Comparison of ENCODE assay signal across 8 cellular contexts in the genomic region with DNA sequence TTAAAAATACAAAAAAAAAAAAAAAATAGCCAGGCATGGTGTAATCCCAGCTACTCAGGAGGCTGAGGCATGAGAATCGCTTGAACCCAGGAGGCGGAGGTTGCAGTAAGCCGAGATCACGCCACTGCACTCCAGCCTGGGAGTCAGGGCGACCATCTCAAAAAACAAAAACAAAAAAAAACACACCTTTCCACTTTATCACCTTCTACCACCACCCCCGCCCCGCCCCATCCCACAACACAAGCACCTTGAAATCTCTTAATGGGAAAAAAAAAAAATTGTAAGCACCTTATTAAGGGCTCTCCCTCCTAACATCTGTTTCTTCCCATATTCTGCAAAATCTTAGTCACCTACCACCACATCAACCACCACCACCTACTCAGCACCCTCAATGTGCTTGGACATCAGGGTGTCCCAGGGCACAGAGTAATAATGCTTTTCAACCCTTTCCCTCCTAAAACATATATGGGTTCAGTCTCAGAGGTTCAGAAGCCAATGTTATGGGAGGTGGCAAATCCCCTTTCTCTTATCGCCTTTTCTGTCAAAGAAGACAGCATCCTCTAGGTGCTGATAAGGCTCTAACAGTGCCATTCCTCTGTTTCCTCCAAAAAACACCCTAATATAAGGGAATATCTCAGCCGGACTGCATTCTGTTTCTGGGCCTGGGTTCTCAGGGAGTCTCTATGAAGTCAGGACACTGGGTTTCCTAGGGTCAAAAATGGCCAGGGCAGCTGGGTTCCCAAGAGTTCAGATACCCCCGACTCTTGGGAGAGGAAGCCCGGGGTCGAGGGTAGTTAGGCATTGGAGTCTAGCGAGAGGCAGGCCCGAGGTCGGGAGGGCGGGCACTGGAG. TPM values are rescaled to one million over a fixed set of nuclear protein-coding genes. Genes with fewer than 3 reads are reported as not detected.
A peak's percentile ranks its signal among the peaks of the same experiment; 100 is the strongest.
DNase-seq lines count a peak whose midpoint lies in the region; ATAC-seq, FAIRE-seq and TF ChIP-seq lines count a peak whose summit lies in the region.

No MANE protein-coding gene starts in this region.

- in situ Hi-C loops in KBM-7 (cut with MboI; ENCODE audit: low pct_unique_long_range_greater_than_20kb, low sequenced_read_pairs), result no loop called here

- intact Hi-C loops in natural killer cell (cut with micrococcal nuclease), result no loop called here

- H3K4me3 Mint-ChIP-seq in IgD-negative memory B cell (peak overlapping the region; percentile 91 to 99 (median 96)), chondrocyte (ENCODE audit: unreplicated experiment) (peak overlapping the region; percentile 87), natural killer cell (peak overlapping the region; percentile 99)

- H3K27ac Mint-ChIP-seq in IgD-negative memory B cell (peak overlapping the region; percentile 92 to 100 (median 98)), chondrocyte (ENCODE audit: unreplicated experiment) (peak overlapping the region; percentile 92), natural killer cell (peak overlapping the region; percentile 98 to 99)

- ATAC-seq in GM19035 (IDR thresholded peaks at IDR 0.05; ENCODE audit: unreplicated experiment) (peak; percentile 35), natural killer cell (peak in 2 of 3 donors; percentile 2 to 6)

- H3K4me1 Mint-ChIP-seq in IgD-negative memory B cell (peaks cover 11 to 12% (median 11%) of the 10 kb centered on the region in 3 donors), chondrocyte (ENCODE audit: low read depth) (peaks cover 16% of the 10 kb centered on the region), natural killer cell (peaks cover 15 to 17% of the 10 kb centered on the region in 2 donors)

- DNase-seq in chondrocyte (ENCODE audit: low spot score), result no peak
- DNase-seq in natural killer cell, result no peak
- no peak for DNase-seq in KBM-7
- DNase-seq in GM12891 (ENCODE audit: insufficient read length, low spot score), result no peak
- no peak for DNase-seq in NCI-H82 (lab: John Stamatoyannopoulos, UW)
- DNase-seq in COLO668 (lab: John Stamatoyannopoulos, UW; ENCODE audit: unreplicated experiment), result no peak

- H3K9me3 Mint-ChIP-seq in IgD-negative memory B cell (no peaks in the 10 kb centered on the region), chondrocyte (ENCODE audit: low read depth) (no peaks in the 10 kb centered on the region), natural killer cell (no peaks in the 10 kb centered on the region)

- H3K27me3 Mint-ChIP-seq in IgD-negative memory B cell (no peaks in the 10 kb centered on the region), chondrocyte (ENCODE audit: low read depth) (no peaks in the 10 kb centered on the region), natural killer cell (ENCODE audit: low read depth in 2 of 2) (peaks cover 0 to 3% of the 10 kb centered on the region in 2 donors)

- no peaks in the 10 kb centered on the region for H3K36me3 Mint-ChIP-seq in IgD-negative memory B cell
- H3K36me3 Mint-ChIP-seq in chondrocyte (ENCODE audit: low read depth), result peaks cover 3% of the 10 kb centered on the region
- H3K36me3 Mint-ChIP-seq in natural killer cell, result no peaks in the 10 kb centered on the region

- FAIRE-seq in GM12891 (lab: Jason Lieb, UNC), result no peak

- no peak for TF ChIP-seq POLR2A in GM12891 (IDR thresholded peaks at IDR 0.05; ENCODE audit: low read depth, low read length)

- TF ChIP-seq CTCF in chondrocyte (IDR thresholded peaks at IDR 0.05) (no peak), natural killer cell (IDR thresholded peaks at IDR 0.05) (no peak)

TF ChIP-seq in GM12891, 5 proteins besides CTCF, POLR2A, EP300 and RAD21:
- TF ChIP-seq TAF1 (IDR thresholded peaks at IDR 0.05; ENCODE audit: low read depth, low read length) (no peak), POU2F2 (IDR thresholded peaks at IDR 0.05; ENCODE audit: low read depth, low read length) (no peak), SPI1 (IDR thresholded peaks at IDR 0.05; ENCODE audit: low read depth, low read length) (no peak), POLR2AphosphoS5 (IDR thresholded peaks at IDR 0.05; ENCODE audit: low read depth, low read length) (no peak), PAX5 (IDR thresholded peaks at IDR 0.05; ENCODE audit: insufficient read depth, low read length, severe bottlenecking) (no peak)
TF ChIP-seq in GM12891: peak in this region for 0.

RNA-seq across cellular contexts. Expression of a gene that starts 0.7 kb away (rescaled TPM):
- polyA plus RNA-seq in IgD-negative memory B cell, result 30.9 TPM
- 17.0 to 18.1 TPM (median 17.2 TPM) in 3 replicates for total RNA-seq in chondrocyte
- 10 to 100 TPM; 13.9 to 20.3 (median 14.6) TPM for total RNA-seq in natural killer cell
- 11.7 TPM for polyA plus RNA-seq in GM12891 (2012; ENCODE audit: low read depth, missing spikeins)

RNA-seq across cellular contexts. Expression of a gene that starts 6.0 kb away (rescaled TPM):
- 112 TPM for polyA plus RNA-seq in IgD-negative memory B cell
- total RNA-seq in chondrocyte, result 348 to 394 TPM (median 359 TPM) in 3 replicates
- total RNA-seq in natural killer cell, result 100 to 1,000 TPM; 236 to 275 (median 246) TPM
- 68.4 TPM for polyA plus RNA-seq in GM12891 (2012; ENCODE audit: low read depth, missing spikeins)

RNA-seq across cellular contexts. Expression of a gene that starts 12.6 kb away (rescaled TPM):
- 96.3 TPM for polyA plus RNA-seq in IgD-negative memory B cell
- total RNA-seq in chondrocyte (39.0 to 61.1 TPM (median 47.5 TPM) in 3 replicates), natural killer cell (10 to 100 TPM; 36.5 to 57.9 (median 39.1) TPM)
- 121 TPM for polyA plus RNA-seq in GM12891 (2012; ENCODE audit: low read depth, missing spikeins)

RNA-seq across cellular contexts. Expression of a gene that starts 12.7 kb away (rescaled TPM):
- polyA plus RNA-seq in IgD-negative memory B cell, result 6.3 TPM
- 7.8 to 8.4 TPM (median 8.4 TPM) in 3 replicates for total RNA-seq in chondrocyte
- 10 to 100 TPM; 12.0 to 21.5 (median 13.7) TPM for total RNA-seq in natural killer cell
- polyA plus RNA-seq in GM12891 (2012; ENCODE audit: low read depth, missing spikeins), result 26.6 TPM

RNA-seq across cellular contexts. Expression of a gene that starts 19.1 kb away (rescaled TPM):
- polyA plus RNA-seq in IgD-negative memory B cell, result 13.7 TPM
- total RNA-seq in chondrocyte (4.8 to 5.7 TPM (median 5.5 TPM) in 3 replicates), natural killer cell (1 to 10 TPM; 3.9 to 5.2 (median 4.0) TPM)
- polyA plus RNA-seq in GM12891 (2012; ENCODE audit: low read depth, missing spikeins), result 8.1 TPM
